In the genomic region with DNA sequence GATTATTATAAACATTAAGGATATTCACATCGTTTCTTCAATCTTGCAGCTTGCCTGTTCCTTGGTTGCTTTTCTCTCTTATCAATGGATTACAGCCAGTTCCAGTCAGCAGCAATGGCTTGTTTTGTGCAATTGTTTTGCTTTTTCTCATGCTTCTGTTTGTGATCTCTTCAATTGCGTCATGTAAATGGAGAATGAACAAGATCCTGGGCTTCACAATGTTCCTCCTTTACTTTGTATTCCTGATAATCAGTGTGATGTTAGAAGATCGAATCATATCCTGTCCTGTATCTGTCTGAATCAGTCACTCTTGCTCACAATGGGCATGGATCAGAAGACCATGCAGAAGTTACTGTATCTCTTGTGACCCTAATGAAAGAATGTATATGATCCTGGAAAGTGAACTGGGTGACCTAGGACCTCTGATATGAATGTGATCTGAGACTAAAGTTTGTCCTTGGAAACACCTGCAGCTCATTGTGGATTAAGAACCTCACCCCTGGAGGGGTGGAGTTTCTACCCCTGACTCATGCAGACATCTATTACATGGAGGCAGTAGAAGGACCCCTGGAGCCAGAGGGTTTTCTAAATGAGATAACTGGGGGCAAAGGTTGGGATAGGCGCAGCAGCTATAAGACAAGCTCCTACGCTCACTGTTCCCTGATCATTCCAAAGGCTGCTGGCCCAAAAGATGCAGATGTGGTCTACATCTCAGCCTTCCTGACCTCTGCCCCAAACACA, we compare ENCODE assay signal across 1 cellular context.
TF ChIP-seq lines count a peak whose summit lies in the region.

No MANE protein-coding gene starts in this region.

TF ChIP-seq in K562, 482 proteins besides CTCF, POLR2A, EP300 and RAD21:
- peak; percentile 63 for TF ChIP-seq CEBPB (tag; IDR thresholded peaks at IDR 0.05)
- TF ChIP-seq CEBPG (CRISPR knock-in tag; IDR thresholded peaks at IDR 0.05) = no peak
- peak in 1 of 2 experiments; percentile 50; a peak in 1 of 4 replicates for TF ChIP-seq CEBPG (tag; conservative IDR thresholded peaks at IDR 0.05 in 1 of 2, IDR thresholded peaks at IDR 0.05 in 1 of 2)
- TF ChIP-seq CBX3 (IDR thresholded peaks at IDR 0.05; ENCODE audit: borderline replicate concordance in 1 of 2, low read length in 2 of 2) = no peak
- TF ChIP-seq, protein P1, sequence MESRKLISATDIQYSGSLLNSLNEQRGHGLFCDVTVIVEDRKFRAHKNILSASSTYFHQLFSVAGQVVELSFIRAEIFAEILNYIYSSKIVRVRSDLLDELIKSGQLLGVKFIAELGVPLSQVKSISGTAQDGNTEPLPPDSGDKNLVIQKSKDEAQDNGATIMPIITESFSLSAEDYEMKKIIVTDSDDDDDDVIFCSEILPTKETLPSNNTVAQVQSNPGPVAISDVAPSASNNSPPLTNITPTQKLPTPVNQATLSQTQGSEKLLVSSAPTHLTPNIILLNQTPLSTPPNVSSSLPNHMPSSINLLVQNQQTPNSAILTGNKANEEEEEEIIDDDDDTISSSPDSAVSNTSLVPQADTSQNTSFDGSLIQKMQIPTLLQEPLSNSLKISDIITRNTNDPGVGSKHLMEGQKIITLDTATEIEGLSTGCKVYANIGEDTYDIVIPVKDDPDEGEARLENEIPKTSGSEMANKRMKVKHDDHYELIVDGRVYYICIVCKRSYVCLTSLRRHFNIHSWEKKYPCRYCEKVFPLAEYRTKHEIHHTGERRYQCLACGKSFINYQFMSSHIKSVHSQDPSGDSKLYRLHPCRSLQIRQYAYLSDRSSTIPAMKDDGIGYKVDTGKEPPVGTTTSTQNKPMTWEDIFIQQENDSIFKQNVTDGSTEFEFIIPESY (CRISPR knock-in tag; IDR thresholded peaks at IDR 0.05) = no peak
- no peak for TF ChIP-seq NFYB (IDR thresholded peaks at IDR 0.05; ENCODE audit: extremely low read depth, insufficient read length)
- no peak for TF ChIP-seq KAT7 (CRISPR knock-in tag; IDR thresholded peaks at IDR 0.05; ENCODE audit: borderline replicate concordance)
TF ChIP-seq in K562: peak in this region for 2.
